In the genomic region with DNA sequence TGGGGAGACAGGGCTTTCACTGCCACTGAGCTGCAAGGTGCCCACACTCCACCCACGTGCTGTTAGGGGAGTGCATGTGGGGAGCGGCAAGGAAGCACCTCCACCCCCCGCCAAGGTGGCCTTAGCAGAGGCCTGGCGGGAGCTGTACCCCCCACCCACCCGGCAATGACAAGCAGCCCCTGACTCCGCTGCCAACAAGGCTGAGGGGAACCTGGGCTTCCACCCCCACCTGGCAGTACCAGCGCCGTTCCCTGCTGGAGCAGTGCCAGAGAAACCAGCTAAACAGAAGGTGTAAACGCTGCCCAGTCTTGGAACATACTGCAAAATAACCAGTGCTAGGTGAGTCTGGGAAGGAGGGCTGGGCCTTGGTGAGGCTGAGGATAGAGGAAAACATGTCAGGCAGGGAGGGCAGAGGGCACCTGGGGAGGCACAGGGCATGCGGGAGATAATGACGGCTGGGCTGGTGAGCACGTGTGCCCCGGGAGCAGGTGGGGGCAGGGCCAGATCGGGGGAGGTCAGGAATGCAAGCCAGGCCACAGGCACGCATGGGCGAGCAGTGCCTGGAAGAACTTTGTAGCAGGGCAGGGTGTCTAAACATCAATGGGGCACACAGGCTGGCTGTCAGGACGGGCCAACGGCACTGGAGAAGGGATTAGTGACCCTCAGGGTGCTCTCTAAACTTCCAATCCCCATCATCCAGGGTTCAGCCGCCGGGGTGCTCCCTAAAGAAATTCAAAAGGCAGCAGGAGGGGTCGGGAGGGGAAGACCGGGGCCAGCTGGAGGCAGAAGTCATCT, we compare ENCODE assay signal across 8 cellular contexts. TPM values are rescaled to one million over a fixed set of nuclear protein-coding genes. Genes with fewer than 3 reads are reported as not detected.
A peak's percentile ranks its signal among the peaks of the same experiment; 100 is the strongest.
DNase-seq lines count a peak whose midpoint lies in the region; ATAC-seq, FAIRE-seq and TF ChIP-seq lines count a peak whose summit lies in the region.

No MANE protein-coding gene starts in this region.

- POLR2A ChIA-PET in CD8-positive, alpha-beta T cell (lab: Charles Lee): interaction anchor here (0.6 to 1.6 kb wide), 2 partner anchors 10 to 177 kb away, joined by 3 read pairs; no protein-coding TSS in a partner anchor
- POLR2A ChIA-PET in H1 (lab: Charles Lee; ENCODE audit: partially characterized antibody): interaction anchor here (1.2 to 1.7 kb wide), 3 partner anchors 10 to 31 kb away, joined by 3 to 4 read pairs (median 3); partner anchors contain the start of gene TBC1D22A

- no peaks in the 10 kb centered on the region for H3K27me3 Mint-ChIP-seq in CD8-positive, alpha-beta T cell (ENCODE audit: low read depth)
- H3K27me3 Mint-ChIP-seq in neural progenitor cell (ENCODE audit: insufficient read depth, low read depth): peaks cover 2% of the 10 kb centered on the region

- peak overlapping the region; percentile 20 for H3K27ac ChIP-seq in CD8-positive, alpha-beta T cell (ENCODE audit: low read depth, low read length)
- H3K27ac ChIP-seq in H1 (ENCODE audit: low read depth, low read length) (no peak overlapping the region), neural progenitor cell (no peak overlapping the region)

- H3K56ac ChIP-seq in H1 (replicated peaks; ENCODE audit: insufficient read length, low read depth, low read length): no peak overlapping the region

- peaks cover 17% of the 10 kb centered on the region for H3K79me1 ChIP-seq in H1 (ENCODE audit: low read depth, low read length)

- no peak overlapping the region for H2BK20ac ChIP-seq in H1 (ENCODE audit: low read length)

- H4K8ac ChIP-seq in H1 (ENCODE audit: extremely low read depth, insufficient read depth, low read length): no peak overlapping the region

- peaks cover 0 to 38% of the 10 kb centered on the region in 2 experiments for H4K20me1 ChIP-seq in H1 (replicated peaks in 1 of 2; ENCODE audit: control insufficient read depth in 1 of 2, insufficient read depth in 2 of 2, low read length in 2 of 2)
- peaks cover 95% of the 10 kb centered on the region for H4K20me1 ChIP-seq in neural progenitor cell (ENCODE audit: low read depth)

- no peak overlapping the region for H3K4me3 ChIP-seq in CD8-positive, alpha-beta T cell (ENCODE audit: low read depth, low read length)
- H3K4me3 ChIP-seq in H1 (ENCODE audit: extremely low read depth in 1 of 4, insufficient read depth in 2 of 4, low read depth in 3 of 4, low read length in 4 of 4) (no peak overlapping the region), neural progenitor cell (no peak overlapping the region)

- H3K18ac ChIP-seq in H1 (ENCODE audit: extremely low read depth, low read length): no peak overlapping the region; the same call in 1 of the 2 replicates

- peaks cover 16% of the 10 kb centered on the region for H3F3A ChIP-seq in neural progenitor cell (ENCODE audit: low read depth)

- no peak overlapping the region; the same call in 1 of the 2 replicates for H2BK15ac ChIP-seq in H1 (ENCODE audit: low read length)

- no peaks in the 10 kb centered on the region for H3K23me2 ChIP-seq in H1 (ENCODE audit: low read depth, low read length)

- peaks cover 12% of the 10 kb centered on the region for H3K36me3 ChIP-seq in CD8-positive, alpha-beta T cell (ENCODE audit: insufficient read depth, low read length)
- H3K36me3 ChIP-seq in H1 (ENCODE audit: control insufficient read depth in 2 of 4, insufficient read depth in 4 of 4, low read length in 3 of 4) (no peaks in the 10 kb centered on the region), neural progenitor cell (no peaks in the 10 kb centered on the region)

- no peak overlapping the region; a peak in 1 of 7 replicates for H3K9ac ChIP-seq in H1 (replicated peaks in 1 of 4; ENCODE audit: extremely low read depth in 1 of 4, low read depth in 3 of 4, low read length in 3 of 4)
- no peak overlapping the region for H3K9ac ChIP-seq in neural progenitor cell

- H2BK12ac ChIP-seq in H1 (ENCODE audit: low read depth, low read length): no peak overlapping the region

- H3K79me2 ChIP-seq in H1 (ENCODE audit: control insufficient read depth in 1 of 2, insufficient read depth in 2 of 2, low read length in 2 of 2) (peaks cover 0 to 54% of the 10 kb centered on the region in 2 experiments; a peak in 3 of 4 replicates), neural progenitor cell (ENCODE audit: low read depth) (peaks cover 77% of the 10 kb centered on the region)

- H2AFZ ChIP-seq in H1 (ENCODE audit: low read length) (no peak overlapping the region), neural progenitor cell (replicated peaks) (no peak overlapping the region)

- no peak overlapping the region for H3K23ac ChIP-seq in H1 (ENCODE audit: insufficient read length)

- peaks cover 41% of the 10 kb centered on the region for H3K4me1 ChIP-seq in CD8-positive, alpha-beta T cell (ENCODE audit: insufficient read depth, low read length)
- H3K4me1 ChIP-seq in H1 (replicated peaks in 1 of 4; ENCODE audit: control insufficient read depth in 3 of 4, insufficient read depth in 4 of 4, low read length in 3 of 4): peaks cover 5 to 20% (median 16%) of the 10 kb centered on the region in 4 experiments
- peaks cover 20% of the 10 kb centered on the region for H3K4me1 ChIP-seq in neural progenitor cell

- H3K27ac Mint-ChIP-seq in CD8-positive, alpha-beta T cell: peak overlapping the region; percentile 93
- peak overlapping the region; percentile 62 for H3K27ac Mint-ChIP-seq in neural progenitor cell

- peaks cover 63% of the 10 kb centered on the region for H3K36me3 Mint-ChIP-seq in CD8-positive, alpha-beta T cell
- peaks cover 7% of the 10 kb centered on the region for H3K36me3 Mint-ChIP-seq in neural progenitor cell

- intact Hi-C loops in CD8-positive, alpha-beta T cell (cut with DNase I, micrococcal nuclease): loop anchor here in 1 of 2 experiments (10.0 kb wide), 1 partner anchor 117 kb away; no protein-coding TSS in a partner anchor

- WGBS in H1 (ENCODE audit: extremely low coverage in 1 of 2, insufficient coverage in 1 of 2, insufficient read length in 1 of 2, insufficient replicate concordance in 2 of 2, low coverage in 1 of 2, low lambda C conversion rate in 2 of 2, missing lambda C conversion rate in 1 of 2), 2 experiments: 62% methylated on average over 21 of the region's 22 CpGs; no CpG with 5 or more reads in 1 of the 2 experiments

- TF ChIP-seq EP300 in H1 (IDR thresholded peaks at IDR 0.05; ENCODE audit: borderline replicate concordance in 1 of 2, low read depth in 2 of 2, low read length in 2 of 2): no peak

- H3K4me1 Mint-ChIP-seq in CD8-positive, alpha-beta T cell (ENCODE audit: low read depth): peaks cover 65% of the 10 kb centered on the region
- H3K4me1 Mint-ChIP-seq in neural progenitor cell: peaks cover 42% of the 10 kb centered on the region

- H3K9me3 ChIP-seq in CD8-positive, alpha-beta T cell (ENCODE audit: low read length): no peaks in the 10 kb centered on the region
- no peaks in the 10 kb centered on the region for H3K9me3 ChIP-seq in H1 (ENCODE audit: insufficient read depth in 2 of 2, low read depth in 1 of 2, low read length in 1 of 2)
- H3K9me3 ChIP-seq in neural progenitor cell (ENCODE audit: low read depth): no peaks in the 10 kb centered on the region

- H2AK5ac ChIP-seq in H1 (ENCODE audit: low read depth, low read length): no peak overlapping the region

- H3K4me2 ChIP-seq in H1 (ENCODE audit: insufficient read depth in 1 of 2, low read depth in 2 of 2, low read length in 2 of 2): peak overlapping the region; percentile 13 to 40; a peak in 3 of 4 replicates
- peak overlapping the region; percentile 41 for H3K4me2 ChIP-seq in neural progenitor cell

- TF ChIP-seq RAD21 in H1 (IDR thresholded peaks at IDR 0.05 in 1 of 2, conservative IDR thresholded peaks at IDR 0.05 in 1 of 2; ENCODE audit: low read depth in 2 of 2, low read length in 2 of 2): no peak

- CTCF ChIA-PET in CD8-positive, alpha-beta T cell (lab: Charles Lee): interaction anchor here (0.9 to 1.2 kb wide), 2 partner anchors 28 to 168 kb away, joined by 3 to 4 read pairs; no protein-coding TSS in a partner anchor
- CTCF ChIA-PET in H1 (lab: Charles Lee; ENCODE audit: partially characterized antibody): interaction anchor here (0.8 to 1.4 kb wide), 3 partner anchors 27 to 96 kb away, joined by 3 to 4 read pairs (median 3); no protein-coding TSS in a partner anchor

- 0 out of 2 replicates have a peak overlapping the region, but pooled peaks have one; percentile 10 for H2BK5ac ChIP-seq in H1 (ENCODE audit: low read depth, low read length)

- no peak for TF ChIP-seq POLR2A in H1 (IDR thresholded peaks at IDR 0.05; ENCODE audit: control extremely low read depth in 1 of 2, low read depth in 2 of 2, low read length in 2 of 2)

- no peak overlapping the region for H3K14ac ChIP-seq in H1 (ENCODE audit: insufficient read length)

- no peak overlapping the region for H4K5ac ChIP-seq in H1 (ENCODE audit: insufficient read length, low read depth, low read length)

- ATAC-seq in CD8-positive, alpha-beta T cell: peak; percentile 9
- no peak for ATAC-seq in GM18517 (IDR thresholded peaks at IDR 0.05; ENCODE audit: unreplicated experiment)

- no peak for FAIRE-seq in H1 (lab: Jason Lieb, UNC)

- H3K27me3 ChIP-seq in CD8-positive, alpha-beta T cell (ENCODE audit: insufficient read depth, low read length): no peaks in the 10 kb centered on the region
- H3K27me3 ChIP-seq in H1 (replicated peaks in 1 of 4; ENCODE audit: control insufficient read depth in 3 of 4, extremely low read depth in 1 of 4, insufficient read depth in 3 of 4, low read length in 3 of 4) (no peaks in the 10 kb centered on the region), neural progenitor cell (no peaks in the 10 kb centered on the region)

- no peak overlapping the region for H3K4ac ChIP-seq in H1 (replicated peaks; ENCODE audit: insufficient read length, low read depth, low read length)

- no peak for DNase-seq in CD8-positive, alpha-beta T cell
- DNase-seq in NCI-H2171 (lab: John Stamatoyannopoulos, UW) (peak; percentile 69), H1 (ENCODE audit: low read depth in 1 of 2, low spot score in 2 of 2) (peak in 1 of 2 experiments; percentile 55), neural progenitor cell (ENCODE audit: low spot score) (peak; percentile 65), GM03348 (ENCODE audit: low spot score) (no peak), DMS114 treated with DMSO at 0.1 percent for 48 hours (lab: John Stamatoyannopoulos, UW; ENCODE audit: unreplicated experiment) (no peak)
- DNase-seq in activated CD8-positive, alpha-beta memory T cell treated with anti-CD3 and anti-CD28 coated beads, Interleukin-2, amount 50 U/mL, for 48 hours: no peak

- no peak for TF ChIP-seq CTCF in CD8-positive, alpha-beta T cell (IDR thresholded peaks at IDR 0.05)
- TF ChIP-seq CTCF in H1 (IDR thresholded peaks at IDR 0.05; ENCODE audit: control extremely low read depth in 1 of 3, insufficient read depth in 1 of 3, low read depth in 1 of 3, low read length in 3 of 3) (no peak), neural progenitor cell (IDR thresholded peaks at IDR 0.05) (no peak)

- peak overlapping the region; percentile 76 for H4K91ac ChIP-seq in H1 (replicated peaks; ENCODE audit: insufficient read length, low read length)

- H2BK120ac ChIP-seq in H1 (replicated peaks; ENCODE audit: low read depth, low read length): no peak overlapping the region

- peak overlapping the region; percentile 64 for H3K4me3 Mint-ChIP-seq in CD8-positive, alpha-beta T cell
- peak overlapping the region; percentile 51 for H3K4me3 Mint-ChIP-seq in neural progenitor cell

- no peaks in the 10 kb centered on the region for H3K9me3 Mint-ChIP-seq in CD8-positive, alpha-beta T cell
- no peaks in the 10 kb centered on the region for H3K9me3 Mint-ChIP-seq in neural progenitor cell

RNA-seq across cellular contexts. Expression of gene CERK, which starts 6.6 kb away (rescaled TPM):
- 10 to 100 TPM; 93.5 to 95.0 TPM for total RNA-seq in CD8-positive, alpha-beta T cell
- 59.0 TPM in 2 replicates for total RNA-seq in H1 (2021; fragmentation: NEBNext Ultra II Directional; extraction: Animal tissue kit (Norgen Biotek cat#: 25700))
- 26.6 and 31.5 TPM in 2 replicates for polyA plus RNA-seq in H1 (2011; rRNA removed)
- polyA plus RNA-seq in H1 (2011; cell fraction: cytosol; rRNA removed): 37.5 TPM
- 33.7 TPM for polyA plus RNA-seq in H1 (2011; cell fraction: nucleus; rRNA removed)
- polyA plus RNA-seq in H1 (2012, experiment 1 of 2): 36.8 to 41.7 TPM (median 38.9 TPM) in 4 replicates
- 32.8 TPM for polyA plus RNA-seq in H1 (2012, experiment 2 of 2)
- 27.6 TPM for polyA plus RNA-seq in H1 (2013, experiment 1 of 2)
- 28.7 TPM for polyA plus RNA-seq in H1 (2013, experiment 2 of 2)
- polyA minus RNA-seq in H1 (2011; rRNA and poly(A)+ RNA removed): 55.9 and 58.7 TPM in 2 replicates
- polyA minus RNA-seq in H1 (2011; cell fraction: cytosol; rRNA and poly(A)+ RNA removed): 36.6 TPM
- 26.0 TPM for polyA minus RNA-seq in H1 (2011; cell fraction: nucleus; rRNA and poly(A)+ RNA removed)
- total RNA-seq in neural progenitor cell (ENCODE audit: low replicate concordance): 53.6 and 80.6 TPM in 2 replicates

RNA-seq across cellular contexts. Expression of gene TBC1D22A, which starts 31.0 kb away (rescaled TPM):
- total RNA-seq in CD8-positive, alpha-beta T cell: 10 to 100 TPM; 21.8 to 27.4 TPM
- total RNA-seq in H1 (2021; fragmentation: NEBNext Ultra II Directional; extraction: Animal tissue kit (Norgen Biotek cat#: 25700)): 18.4 and 19.0 TPM in 2 replicates
- polyA plus RNA-seq in H1 (2011; rRNA removed): 11.9 and 14.0 TPM in 2 replicates
- polyA plus RNA-seq in H1 (2011; cell fraction: cytosol; rRNA removed): 11.3 TPM
- 11.6 TPM for polyA plus RNA-seq in H1 (2011; cell fraction: nucleus; rRNA removed)
- 11.4 to 14.8 TPM (median 13.5 TPM) in 4 replicates for polyA plus RNA-seq in H1 (2012, experiment 1 of 2)
- polyA plus RNA-seq in H1 (2012, experiment 2 of 2): 14.1 TPM
- 9.6 TPM for polyA plus RNA-seq in H1 (2013, experiment 1 of 2)
- 9.5 TPM for polyA plus RNA-seq in H1 (2013, experiment 2 of 2)
- 10.9 and 12.5 TPM in 2 replicates for polyA minus RNA-seq in H1 (2011; rRNA and poly(A)+ RNA removed)
- 11.4 TPM for polyA minus RNA-seq in H1 (2011; cell fraction: cytosol; rRNA and poly(A)+ RNA removed)
- polyA minus RNA-seq in H1 (2011; cell fraction: nucleus; rRNA and poly(A)+ RNA removed): 19.0 TPM
- 9.8 and 10.6 TPM in 2 replicates for total RNA-seq in neural progenitor cell (ENCODE audit: low replicate concordance)

Comparison
In these comparisons a context has a peak if more than half of its experiments do, and no peak if none do; other contexts are left out.
1. DNase-seq: peak in NCI-H2171 (single experiment) and neural progenitor cell (single experiment); none in CD8-positive, alpha-beta T cell (0 of 7), GM03348 (single experiment), DMS114 treated with DMSO at 0.1 percent for 48 hours (single experiment) and activated CD8-positive, alpha-beta memory T cell treated with anti-CD3 and anti-CD28 coated beads, Interleukin-2, amount 50 U/mL, for 48 hours (single experiment).